16 cellular contexts compared by ENCODE assay signal in genomic region chr5:51201024-51201423, GRCh38.
DNase-seq lines count a peak whose midpoint lies in the region; ATAC-seq and TF ChIP-seq lines count a peak whose summit lies in the region.
"Had no signal": no experiment of that assay in that cellular context is flagged by ENCODE, and none has a peak within 500 bp of the region (broad histone marks: within the 10 kb centered on the region; RNA-seq: fewer than 3 reads in every experiment).

No MANE protein-coding gene starts in this region.

- DNase-seq in NCI-H1417 (lab: John Stamatoyannopoulos, UW) (peak in 2 of 3 experiments; percentile 18 to 66), NCI-H1417 treated with DMSO at 0.1 percent for 48 hours (lab: John Stamatoyannopoulos, UW) (no peak), NCI-H524 (lab: John Stamatoyannopoulos, UW) (peak; percentile 98 to 99), cerebellar nuclear complex (lab: John Stamatoyannopoulos, UW) (peak; percentile 34 to 51), Right ventricle myocardium superior (no peak), glomerular visceral epithelial cell (ENCODE audit: extremely low spot score) (no peak), DMS 273 treated with DMSO at 0.1 percent for 48 hours (lab: John Stamatoyannopoulos, UW) (no peak), HEK293T (ENCODE audit: extremely low spot score) (no peak)
- DNase-seq: 8988T, HCEC 1CT, MV-4-11, NCI-H187, NCI-H446, OCI-M1, SK-N-SH, T-helper 1 cell had no signal

- POLR2A ChIA-PET in HEK293T (lab: Yijun Ruan, JAX) = no interaction called here

- intact Hi-C loops in Right ventricle myocardium superior (cut with DNase I) = no loop called here

- CTCF ChIA-PET in HEK293T (lab: Yijun Ruan, JAX) = no interaction called here

- ATAC-seq in Right ventricle myocardium superior (ENCODE audit: poor library complexity) = no peak

TF ChIP-seq in HEK293T, 16 proteins besides CTCF, POLR2A, EP300 and RAD21:
- no peak for TF ChIP-seq FOXK2 (IDR thresholded peaks at IDR 0.05)
- TF ChIP-seq LEF1 (IDR thresholded peaks at IDR 0.05; ENCODE audit: borderline replicate concordance) = no peak
- no peak for TF ChIP-seq NFRKB (IDR thresholded peaks at IDR 0.05)
- TF ChIP-seq HDGF (IDR thresholded peaks at IDR 0.05; ENCODE audit: borderline replicate concordance) = no peak
- no peak for TF ChIP-seq L3MBTL2 (conservative IDR thresholded peaks at IDR 0.05)
- no peak for TF ChIP-seq BHLHE40 (IDR thresholded peaks at IDR 0.05; ENCODE audit: borderline replicate concordance)

Comparison
In these comparisons a context has a peak if more than half of its experiments do, and no peak if none do; other contexts are left out.
1. DNase-seq: peak in NCI-H1417 (2 of 3), NCI-H524 (2 of 2) and cerebellar nuclear complex (2 of 2); none in NCI-H1417 treated with DMSO at 0.1 percent for 48 hours (single experiment), Right ventricle myocardium superior (single experiment), glomerular visceral epithelial cell (single experiment), DMS 273 treated with DMSO at 0.1 percent for 48 hours (single experiment) and HEK293T (single experiment).